In the genomic region with DNA sequence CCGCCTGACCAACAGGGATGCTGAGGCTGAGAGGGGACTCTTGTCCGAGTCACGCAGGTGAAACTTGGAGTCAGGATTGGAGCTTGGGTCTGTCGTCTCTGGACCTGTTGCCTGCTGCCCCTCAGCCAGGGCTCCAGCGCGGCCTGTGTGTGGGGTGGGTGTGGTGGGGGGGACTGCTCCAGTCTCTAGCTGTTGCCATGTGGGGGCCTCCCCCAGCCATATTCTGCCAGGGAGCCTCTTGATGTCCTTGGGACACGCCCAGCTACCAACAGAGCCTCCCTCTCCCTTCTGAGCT, we compare ENCODE assay signal across 31 cellular contexts.
"Had no signal": no experiment of that assay in that cellular context is flagged by ENCODE, and none has a peak within 500 bp of the region (broad histone marks: within the 10 kb centered on the region; RNA-seq: fewer than 3 reads in every experiment).

No MANE protein-coding gene starts in this region.

- H3K4me3 Mint-ChIP-seq: activated CD4-positive, alpha-beta T cell treated with anti-CD3 and anti-CD28 coated beads, Interleukin-2, amount 10 ng/mL, durations not matched to agents 24 days and 14 days; activated CD8-positive, alpha-beta T cell treated with anti-CD3 and anti-CD28 coated beads for 36 hours; activated T-cell treated with anti-CD3 and anti-CD28 coated beads, Interleukin-2, amount 50 U/mL, for 4 hours; activated T-helper 1 cell treated with anti-CD3 and anti-CD28 coated beads, Interleukin-12 subunit alpha, Interleukin-12 subunit beta, Interleukin-2, Interleukin-4 antibody, amounts not matched to agents 30 ng/mL and 10 ng/mL and 1 ng/mL, durations not matched to agents 14 hours and 24 hours and 36 hours; IgD-negative memory B cell had no signal

- H3K27ac Mint-ChIP-seq: activated CD4-positive, alpha-beta T cell treated with anti-CD3 and anti-CD28 coated beads, Interleukin-2, amount 10 ng/mL, durations not matched to agents 24 days and 14 days; activated CD8-positive, alpha-beta T cell treated with anti-CD3 and anti-CD28 coated beads for 36 hours; IgD-negative memory B cell had no signal

- H3K27me3 Mint-ChIP-seq: activated CD4-positive, alpha-beta T cell treated with anti-CD3 and anti-CD28 coated beads, Interleukin-2, amount 10 ng/mL, durations not matched to agents 24 days and 14 days; activated CD8-positive, alpha-beta T cell treated with anti-CD3 and anti-CD28 coated beads for 36 hours; IgD-negative memory B cell had no signal

- DNase-seq: activated CD4-positive, alpha-beta T cell treated with anti-CD3 and anti-CD28 coated beads, Interleukin-2, amount 10 ng/mL, durations not matched to agents 24 days and 14 days; activated CD4-positive, alpha-beta T cell treated with anti-CD3 and anti-CD28 coated beads, Interleukin-2, amount 50 U/mL, for 4 hours; activated CD8-positive, alpha-beta T cell treated with anti-CD3 and anti-CD28 coated beads for 36 hours; activated naive CD4-positive, alpha-beta T cell; activated naive CD4-positive, alpha-beta T cell treated with anti-CD3 and anti-CD28 coated beads, Interleukin-2, amount 50 U/mL, for 16 hours; activated T-cell treated with anti-CD3 and anti-CD28 coated beads for 4 hours; activated T-cell treated with anti-CD3 and anti-CD28 coated beads, Interleukin-2, amount 50 U/mL, for 4 hours; adrenal gland; body of pancreas; Karpas-422; KBM-7; NCI-H1105; NCI-H1694; NCI-H1930; NCI-H2081 treated with DMSO at 0.1 percent for 48 hours; NCI-H345; NCI-H524 treated with DMSO at 0.1 percent for 48 hours; NK-92 treated with Interleukin-12 subunit alpha and Interleukin-12 subunit beta, amount 100 ng/mL, for 24 hours; PC-3; Right ventricle myocardium superior; SW 1271; T-helper 1 cell; T-helper 2 cell; T-helper 9 cell; WERI-Rb-1 had no signal

- H3K9me3 Mint-ChIP-seq: activated CD8-positive, alpha-beta T cell treated with anti-CD3 and anti-CD28 coated beads for 36 hours; activated T-cell treated with anti-CD3 and anti-CD28 coated beads, Interleukin-2, amount 50 U/mL, for 4 hours; IgD-negative memory B cell had no signal

- ATAC-seq: activated CD8-positive, alpha-beta T cell treated with anti-CD3 and anti-CD28 coated beads for 36 hours; activated T-cell treated with anti-CD3 and anti-CD28 coated beads, Interleukin-2, amount 50 U/mL, for 4 hours; body of pancreas; PC-3 had no signal

- H3K27ac ChIP-seq: adrenal gland, body of pancreas, breast epithelium, Peyer's patch, RWPE1, WERI-Rb-1 had no signal

- H3K27me3 ChIP-seq: adrenal gland, body of pancreas, breast epithelium, Peyer's patch had no signal

- FAIRE-seq: astrocyte had no signal

- H3K4me1 ChIP-seq: adrenal gland, body of pancreas, breast epithelium, Peyer's patch had no signal

- H3K4me3 ChIP-seq: adrenal gland, body of pancreas, breast epithelium, Peyer's patch had no signal

- H3K36me3 ChIP-seq: adrenal gland, breast epithelium, WERI-Rb-1 had no signal

- H3K9me3 ChIP-seq: adrenal gland, body of pancreas, breast epithelium, Peyer's patch had no signal
